Comparison of ENCODE assay signal across 1 cellular context in the genomic region with DNA sequence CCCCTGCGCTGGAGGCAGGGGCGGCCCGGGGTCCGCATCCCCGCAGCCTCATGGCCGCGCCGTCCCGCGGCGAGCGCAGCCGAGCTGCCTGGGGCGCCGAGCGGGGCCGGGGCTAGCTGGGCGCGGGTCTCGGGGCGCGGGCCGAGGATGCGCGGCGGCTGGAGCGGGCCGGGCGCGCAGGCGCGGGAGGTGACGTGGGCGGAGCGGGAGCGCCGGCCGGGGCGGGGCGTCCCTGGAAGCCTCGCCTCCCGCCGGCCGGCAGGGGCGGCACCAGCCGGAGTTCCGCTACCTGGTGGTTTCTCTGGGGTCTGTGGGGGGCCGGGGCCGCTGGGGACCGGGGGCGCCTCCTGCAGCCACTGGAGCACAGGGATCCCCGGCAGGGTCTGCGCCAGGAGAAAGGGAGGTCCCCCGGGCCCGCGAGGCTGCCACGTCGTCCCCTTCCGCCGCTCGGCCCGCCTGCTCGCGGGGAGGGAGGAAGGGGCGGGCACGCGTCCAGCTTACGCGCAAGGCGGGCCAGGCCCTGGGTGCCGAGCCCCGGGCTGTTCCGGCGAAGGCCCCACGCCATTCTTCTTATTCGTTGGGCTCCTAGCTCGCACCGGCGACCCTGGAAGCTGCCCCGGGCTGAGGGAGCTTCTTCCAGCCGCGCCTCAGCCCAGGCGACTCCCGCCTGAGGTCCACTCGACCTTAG.
TF ChIP-seq lines count a peak whose summit lies in the region.

A gene with protein sequence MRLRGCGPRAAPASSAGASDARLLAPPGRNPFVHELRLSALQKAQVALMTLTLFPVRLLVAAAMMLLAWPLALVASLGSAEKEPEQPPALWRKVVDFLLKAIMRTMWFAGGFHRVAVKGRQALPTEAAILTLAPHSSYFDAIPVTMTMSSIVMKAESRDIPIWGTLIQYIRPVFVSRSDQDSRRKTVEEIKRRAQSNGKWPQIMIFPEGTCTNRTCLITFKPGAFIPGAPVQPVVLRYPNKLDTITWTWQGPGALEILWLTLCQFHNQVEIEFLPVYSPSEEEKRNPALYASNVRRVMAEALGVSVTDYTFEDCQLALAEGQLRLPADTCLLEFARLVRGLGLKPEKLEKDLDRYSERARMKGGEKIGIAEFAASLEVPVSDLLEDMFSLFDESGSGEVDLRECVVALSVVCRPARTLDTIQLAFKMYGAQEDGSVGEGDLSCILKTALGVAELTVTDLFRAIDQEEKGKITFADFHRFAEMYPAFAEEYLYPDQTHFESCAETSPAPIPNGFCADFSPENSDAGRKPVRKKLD (minus strand): TSS at position 168 of the 688 bp plus-strand sequence. CDS start 116 bp downstream, at position 52.

TF ChIP-seq in HepG2, 621 proteins besides CTCF, POLR2A, EP300 and RAD21 (continued from another document and continues in another):
- TF ChIP-seq RNF219 (CRISPR knock-in tag; IDR thresholded peaks at IDR 0.05) (no peak), SRF (IDR thresholded peaks at IDR 0.05; ENCODE audit: low read depth, low read length) (no peak), ZIK1 (CRISPR knock-in tag; IDR thresholded peaks at IDR 0.05; ENCODE audit: borderline replicate concordance, low read depth) (no peak), HNRNPLL (IDR thresholded peaks at IDR 0.05; ENCODE audit: low read depth, low read length, poor library complexity, severe bottlenecking) (peak; percentile 68), ZFY (CRISPR knock-in tag; IDR thresholded peaks at IDR 0.05) (peak; percentile 86), KLF13 (CRISPR knock-in tag; IDR thresholded peaks at IDR 0.05) (no peak), KLF12 (CRISPR knock-in tag; IDR thresholded peaks at IDR 0.05; ENCODE audit: borderline replicate concordance) (no peak), POGZ (CRISPR knock-in tag; IDR thresholded peaks at IDR 0.05) (no peak), AFF4 (CRISPR knock-in tag; IDR thresholded peaks at IDR 0.05) (no peak), ZNF512B (CRISPR knock-in tag; IDR thresholded peaks at IDR 0.05; ENCODE audit: borderline replicate concordance) (no peak), ZNF547 (CRISPR knock-in tag; IDR thresholded peaks at IDR 0.05) (peak; percentile 47; the same call in 1 of the 2 replicates), ATRX (CRISPR knock-in tag; IDR thresholded peaks at IDR 0.05; ENCODE audit: borderline replicate concordance) (no peak), CREBL2 (CRISPR knock-in tag; IDR thresholded peaks at IDR 0.05; ENCODE audit: borderline replicate concordance) (no peak), SRSF1 (optimal IDR thresholded peaks at IDR 0.05; ENCODE audit: low read depth, low read length) (peak; percentile 29), TBX2 (CRISPR knock-in tag; IDR thresholded peaks at IDR 0.05; ENCODE audit: borderline replicate concordance) (0 out of 2 replicates have a peak, but pooled peaks have one; percentile 30), HOXA9 (CRISPR knock-in tag; IDR thresholded peaks at IDR 0.05; ENCODE audit: borderline replicate concordance) (no peak), GTF2F1 (IDR thresholded peaks at IDR 0.05; ENCODE audit: low read length) (no peak), RELA (CRISPR knock-in tag; IDR thresholded peaks at IDR 0.05) (no peak), ZNF326 (CRISPR knock-in tag; IDR thresholded peaks at IDR 0.05; ENCODE audit: borderline replicate concordance) (no peak), ZBTB3 (CRISPR knock-in tag; IDR thresholded peaks at IDR 0.05; ENCODE audit: borderline replicate concordance, low read depth) (no peak), FOSL1 (CRISPR knock-in tag; IDR thresholded peaks at IDR 0.05; ENCODE audit: borderline replicate concordance) (no peak), ZNF501 (CRISPR knock-in tag; IDR thresholded peaks at IDR 0.05) (peak; percentile 20; the same call in 1 of the 2 replicates), ZSCAN21 (CRISPR knock-in tag; IDR thresholded peaks at IDR 0.05; ENCODE audit: borderline replicate concordance) (peak; percentile 37; the same call in 1 of the 2 replicates)
- TF ChIP-seq, protein P1, sequence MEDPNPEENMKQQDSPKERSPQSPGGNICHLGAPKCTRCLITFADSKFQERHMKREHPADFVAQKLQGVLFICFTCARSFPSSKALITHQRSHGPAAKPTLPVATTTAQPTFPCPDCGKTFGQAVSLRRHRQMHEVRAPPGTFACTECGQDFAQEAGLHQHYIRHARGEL (CRISPR knock-in tag; IDR thresholded peaks at IDR 0.05), result no peak
- TF ChIP-seq, protein P2, sequence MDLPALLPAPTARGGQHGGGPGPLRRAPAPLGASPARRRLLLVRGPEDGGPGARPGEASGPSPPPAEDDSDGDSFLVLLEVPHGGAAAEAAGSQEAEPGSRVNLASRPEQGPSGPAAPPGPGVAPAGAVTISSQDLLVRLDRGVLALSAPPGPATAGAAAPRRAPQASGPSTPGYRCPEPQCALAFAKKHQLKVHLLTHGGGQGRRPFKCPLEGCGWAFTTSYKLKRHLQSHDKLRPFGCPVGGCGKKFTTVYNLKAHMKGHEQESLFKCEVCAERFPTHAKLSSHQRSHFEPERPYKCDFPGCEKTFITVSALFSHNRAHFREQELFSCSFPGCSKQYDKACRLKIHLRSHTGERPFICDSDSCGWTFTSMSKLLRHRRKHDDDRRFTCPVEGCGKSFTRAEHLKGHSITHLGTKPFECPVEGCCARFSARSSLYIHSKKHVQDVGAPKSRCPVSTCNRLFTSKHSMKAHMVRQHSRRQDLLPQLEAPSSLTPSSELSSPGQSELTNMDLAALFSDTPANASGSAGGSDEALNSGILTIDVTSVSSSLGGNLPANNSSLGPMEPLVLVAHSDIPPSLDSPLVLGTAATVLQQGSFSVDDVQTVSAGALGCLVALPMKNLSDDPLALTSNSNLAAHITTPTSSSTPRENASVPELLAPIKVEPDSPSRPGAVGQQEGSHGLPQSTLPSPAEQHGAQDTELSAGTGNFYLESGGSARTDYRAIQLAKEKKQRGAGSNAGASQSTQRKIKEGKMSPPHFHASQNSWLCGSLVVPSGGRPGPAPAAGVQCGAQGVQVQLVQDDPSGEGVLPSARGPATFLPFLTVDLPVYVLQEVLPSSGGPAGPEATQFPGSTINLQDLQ (CRISPR knock-in tag; IDR thresholded peaks at IDR 0.05), result no peak
- TF ChIP-seq, protein P3, sequence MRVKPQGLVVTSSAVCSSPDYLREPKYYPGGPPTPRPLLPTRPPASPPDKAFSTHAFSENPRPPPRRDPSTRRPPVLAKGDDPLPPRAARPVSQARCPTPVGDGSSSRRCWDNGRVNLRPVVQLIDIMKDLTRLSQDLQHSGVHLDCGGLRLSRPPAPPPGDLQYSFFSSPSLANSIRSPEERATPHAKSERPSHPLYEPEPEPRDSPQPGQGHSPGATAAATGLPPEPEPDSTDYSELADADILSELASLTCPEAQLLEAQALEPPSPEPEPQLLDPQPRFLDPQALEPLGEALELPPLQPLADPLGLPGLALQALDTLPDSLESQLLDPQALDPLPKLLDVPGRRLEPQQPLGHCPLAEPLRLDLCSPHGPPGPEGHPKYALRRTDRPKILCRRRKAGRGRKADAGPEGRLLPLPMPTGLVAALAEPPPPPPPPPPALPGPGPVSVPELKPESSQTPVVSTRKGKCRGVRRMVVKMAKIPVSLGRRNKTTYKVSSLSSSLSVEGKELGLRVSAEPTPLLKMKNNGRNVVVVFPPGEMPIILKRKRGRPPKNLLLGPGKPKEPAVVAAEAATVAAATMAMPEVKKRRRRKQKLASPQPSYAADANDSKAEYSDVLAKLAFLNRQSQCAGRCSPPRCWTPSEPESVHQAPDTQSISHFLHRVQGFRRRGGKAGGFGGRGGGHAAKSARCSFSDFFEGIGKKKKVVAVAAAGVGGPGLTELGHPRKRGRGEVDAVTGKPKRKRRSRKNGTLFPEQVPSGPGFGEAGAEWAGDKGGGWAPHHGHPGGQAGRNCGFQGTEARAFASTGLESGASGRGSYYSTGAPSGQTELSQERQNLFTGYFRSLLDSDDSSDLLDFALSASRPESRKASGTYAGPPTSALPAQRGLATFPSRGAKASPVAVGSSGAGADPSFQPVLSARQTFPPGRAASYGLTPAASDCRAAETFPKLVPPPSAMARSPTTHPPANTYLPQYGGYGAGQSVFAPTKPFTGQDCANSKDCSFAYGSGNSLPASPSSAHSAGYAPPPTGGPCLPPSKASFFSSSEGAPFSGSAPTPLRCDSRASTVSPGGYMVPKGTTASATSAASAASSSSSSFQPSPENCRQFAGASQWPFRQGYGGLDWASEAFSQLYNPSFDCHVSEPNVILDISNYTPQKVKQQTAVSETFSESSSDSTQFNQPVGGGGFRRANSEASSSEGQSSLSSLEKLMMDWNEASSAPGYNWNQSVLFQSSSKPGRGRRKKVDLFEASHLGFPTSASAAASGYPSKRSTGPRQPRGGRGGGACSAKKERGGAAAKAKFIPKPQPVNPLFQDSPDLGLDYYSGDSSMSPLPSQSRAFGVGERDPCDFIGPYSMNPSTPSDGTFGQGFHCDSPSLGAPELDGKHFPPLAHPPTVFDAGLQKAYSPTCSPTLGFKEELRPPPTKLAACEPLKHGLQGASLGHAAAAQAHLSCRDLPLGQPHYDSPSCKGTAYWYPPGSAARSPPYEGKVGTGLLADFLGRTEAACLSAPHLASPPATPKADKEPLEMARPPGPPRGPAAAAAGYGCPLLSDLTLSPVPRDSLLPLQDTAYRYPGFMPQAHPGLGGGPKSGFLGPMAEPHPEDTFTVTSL (CRISPR knock-in tag; IDR thresholded peaks at IDR 0.05; ENCODE audit: borderline replicate concordance), result no peak
- TF ChIP-seq, protein P4, sequence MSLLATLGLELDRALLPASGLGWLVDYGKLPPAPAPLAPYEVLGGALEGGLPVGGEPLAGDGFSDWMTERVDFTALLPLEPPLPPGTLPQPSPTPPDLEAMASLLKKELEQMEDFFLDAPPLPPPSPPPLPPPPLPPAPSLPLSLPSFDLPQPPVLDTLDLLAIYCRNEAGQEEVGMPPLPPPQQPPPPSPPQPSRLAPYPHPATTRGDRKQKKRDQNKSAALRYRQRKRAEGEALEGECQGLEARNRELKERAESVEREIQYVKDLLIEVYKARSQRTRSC (CRISPR knock-in tag; IDR thresholded peaks at IDR 0.05; ENCODE audit: low read depth), result no peak
- TF ChIP-seq, protein P5, sequence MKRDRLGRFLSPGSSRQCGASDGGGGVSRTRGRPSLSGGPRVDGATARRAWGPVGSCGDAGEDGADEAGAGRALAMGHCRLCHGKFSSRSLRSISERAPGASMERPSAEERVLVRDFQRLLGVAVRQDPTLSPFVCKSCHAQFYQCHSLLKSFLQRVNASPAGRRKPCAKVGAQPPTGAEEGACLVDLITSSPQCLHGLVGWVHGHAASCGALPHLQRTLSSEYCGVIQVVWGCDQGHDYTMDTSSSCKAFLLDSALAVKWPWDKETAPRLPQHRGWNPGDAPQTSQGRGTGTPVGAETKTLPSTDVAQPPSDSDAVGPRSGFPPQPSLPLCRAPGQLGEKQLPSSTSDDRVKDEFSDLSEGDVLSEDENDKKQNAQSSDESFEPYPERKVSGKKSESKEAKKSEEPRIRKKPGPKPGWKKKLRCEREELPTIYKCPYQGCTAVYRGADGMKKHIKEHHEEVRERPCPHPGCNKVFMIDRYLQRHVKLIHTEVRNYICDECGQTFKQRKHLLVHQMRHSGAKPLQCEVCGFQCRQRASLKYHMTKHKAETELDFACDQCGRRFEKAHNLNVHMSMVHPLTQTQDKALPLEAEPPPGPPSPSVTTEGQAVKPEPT (CRISPR knock-in tag; IDR thresholded peaks at IDR 0.05; ENCODE audit: low read depth), result 0 out of 2 replicates have a peak, but pooled peaks have one; percentile 19
